ENCODE assay signal across 1 cellular context in genomic region chr1:15459771-15460719, GRCh38.
TF ChIP-seq lines count a peak whose summit lies in the region.

No MANE protein-coding gene starts in this region.

TF ChIP-seq in HCT116, 20 proteins besides CTCF, POLR2A, EP300 and RAD21 (continued from another document):
- TF ChIP-seq SP1 (IDR thresholded peaks at IDR 0.05; ENCODE audit: low read depth) (no peak), FOSL1 (IDR thresholded peaks at IDR 0.05; ENCODE audit: low read depth) (peak; percentile 36; the same call in 1 of the 2 replicates)
TF ChIP-seq in HCT116: peak in this region for 1.
